9 cellular contexts compared by ENCODE assay signal in the genomic region with DNA sequence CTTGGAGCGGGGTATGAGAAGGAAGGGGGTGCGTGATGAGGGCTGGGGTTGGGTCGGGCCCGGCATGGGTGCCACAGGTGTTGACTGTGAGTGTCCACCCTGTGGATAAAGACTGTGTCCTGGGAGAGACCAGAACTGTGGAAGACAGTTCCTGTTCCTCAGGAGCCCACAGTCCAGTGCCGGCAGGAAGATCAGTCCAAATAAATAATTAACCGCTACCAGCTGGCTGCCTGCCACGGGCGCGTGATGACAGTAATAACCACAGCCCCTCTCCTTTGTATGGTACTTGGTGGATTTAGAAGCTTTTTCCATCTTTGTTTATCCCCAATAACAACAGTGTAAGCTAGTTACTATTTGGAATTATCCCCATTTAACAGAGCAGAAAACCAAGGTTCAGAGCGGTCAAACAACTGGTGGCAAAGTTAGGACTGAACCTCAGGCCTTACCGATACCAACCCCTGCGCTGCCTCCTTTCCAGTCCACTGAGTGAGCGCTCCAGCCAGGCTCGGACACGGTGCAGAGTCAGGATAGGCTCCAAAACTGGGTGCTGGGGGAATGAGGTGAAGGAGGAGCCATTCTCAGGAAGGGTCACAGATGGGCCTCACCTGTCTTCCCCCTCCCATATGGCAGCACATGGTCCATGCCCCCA. TPM values are rescaled to one million over a fixed set of nuclear protein-coding genes. Genes with fewer than 3 reads are reported as not detected.
DNase-seq lines count a peak whose midpoint lies in the region; ATAC-seq and TF ChIP-seq lines count a peak whose summit lies in the region.
"Had no signal": no experiment of that assay in that cellular context is flagged by ENCODE, and none has a peak within 500 bp of the region (broad histone marks: within the 10 kb centered on the region; RNA-seq: fewer than 3 reads in every experiment).

No MANE protein-coding gene starts in this region.

- no peak for TF ChIP-seq EP300 in gastroesophageal sphincter (IDR thresholded peaks at IDR 0.05)

- POLR2A ChIA-PET in PC-3 (lab: Charles Lee; ENCODE audit: unreplicated experiment) = no interaction called here

- DNase-seq in COR-L47 (lab: John Stamatoyannopoulos, UW) = peak; percentile 40
- DNase-seq in PC-3 = peak; percentile 71
- DNase-seq in psoas muscle = peak; percentile 57 to 73
- no peak for DNase-seq in stimulated activated CD4-positive, alpha-beta T cell treated with anti-CD3 and anti-CD28 coated beads, Interleukin-2, amount 100 ng/mL, for 24 hours
- DNase-seq: activated naive CD8-positive, alpha-beta T cell treated with anti-CD3 and anti-CD28 coated beads, Interleukin-2, amount 10 ng/mL, durations not matched to agents 7 days and 5 days had no signal

- no TSS peak for BruUV-seq in PC-3 (replicated peaks; lab: Mats Ljungman, UMichigan)

- no peak overlapping the region for H3K27ac ChIP-seq in PC-3 (ENCODE audit: low read length)
- H3K27ac ChIP-seq in gastroesophageal sphincter = peak overlapping the region in 3 of 4 donors; percentile 92 to 99 (median 98)
- no peak overlapping the region for H3K27ac ChIP-seq in psoas muscle

- H3K9ac ChIP-seq in PC-3 (ENCODE audit: low read length) = no peak overlapping the region

- no peaks in the 10 kb centered on the region for H3K27me3 ChIP-seq in PC-3 (ENCODE audit: low read length)
- H3K27me3 ChIP-seq in gastroesophageal sphincter = no peaks in the 10 kb centered on the region
- H3K27me3 ChIP-seq in psoas muscle (ENCODE audit: insufficient read depth in 3 of 3, low read length in 2 of 3) = no peaks in the 10 kb centered on the region

- H3F3A ChIP-seq in PC-3 (ENCODE audit: low read length, unreplicated experiment) = no peaks in the 10 kb centered on the region

- H3K9me3 ChIP-seq in PC-3 (ENCODE audit: low read length) (no peaks in the 10 kb centered on the region), gastroesophageal sphincter (no peaks in the 10 kb centered on the region), psoas muscle (no peaks in the 10 kb centered on the region)

- CTCF ChIA-PET in PC-3 (lab: Charles Lee) = interaction anchor here (0.9 kb wide), 1 partner anchor 121 kb away, joined by 3 read pairs; no protein-coding TSS in a partner anchor

- no peak overlapping the region for H2AFZ ChIP-seq in PC-3 (ENCODE audit: low read length)

- intact Hi-C loops in PC-3 (cut with micrococcal nuclease) (no loop called here), psoas muscle (cut with DNase I) (loop anchor here (5.0 kb wide), 2 partner anchors 73 to 118 kb away; no protein-coding TSS in a partner anchor)

- ATAC-seq in PC-3 (no peak), gastroesophageal sphincter (no peak), psoas muscle (no peak), HG03342 (IDR thresholded peaks at IDR 0.05; ENCODE audit: unreplicated experiment) (no peak), GM21786 (IDR thresholded peaks at IDR 0.05; ENCODE audit: unreplicated experiment) (no peak), HG02623 (IDR thresholded peaks at IDR 0.05; ENCODE audit: unreplicated experiment) (no peak)

- no peak for TF ChIP-seq CTCF in PC-3 (conservative IDR thresholded peaks at IDR 0.05; ENCODE audit: low read depth, low read length)
- TF ChIP-seq CTCF in gastroesophageal sphincter (IDR thresholded peaks at IDR 0.05) = no peak
- TF ChIP-seq CTCF in psoas muscle (IDR thresholded peaks at IDR 0.05) = no peak

- peaks cover 46% of the 10 kb centered on the region for H3K4me1 ChIP-seq in PC-3 (ENCODE audit: insufficient read depth, low read length)
- H3K4me1 ChIP-seq in gastroesophageal sphincter = peaks cover 10 to 78% (median 68%) of the 10 kb centered on the region in 3 donors
- peaks cover 72% of the 10 kb centered on the region for H3K4me1 ChIP-seq in psoas muscle

- TF ChIP-seq POLR2A in gastroesophageal sphincter (IDR thresholded peaks at IDR 0.05) = no peak

- no peak overlapping the region for H3K4me2 ChIP-seq in PC-3 (ENCODE audit: low read length)

- no peak overlapping the region for H3K4me3 ChIP-seq in PC-3 (ENCODE audit: low read length)
- peak overlapping the region in 1 of 2 donors; percentile 74 for H3K4me3 ChIP-seq in gastroesophageal sphincter
- peak overlapping the region; percentile 4 for H3K4me3 ChIP-seq in psoas muscle

- H3K36me3 ChIP-seq in PC-3 (ENCODE audit: low read depth, low read length) (0 out of 2 replicates have a peak, but pooled peaks cover 3% of the 10 kb centered on the region), gastroesophageal sphincter (no peaks in the 10 kb centered on the region), psoas muscle (ENCODE audit: insufficient read depth in 1 of 2, low read depth in 1 of 2) (no peaks in the 10 kb centered on the region)

- WGBS in gastroesophageal sphincter (ENCODE audit: low coverage in 1 of 2), 2 donors = 8 to 14% methylated on average over 5 to 6 of the region's 15 CpGs
- 48 to 69% (median 58%) methylated on average over 15 of the region's 15 CpGs for WGBS in psoas muscle, 3 donors

- peaks cover 96% of the 10 kb centered on the region for H3K79me2 ChIP-seq in PC-3 (ENCODE audit: low read length)

- peaks cover 66% of the 10 kb centered on the region for H4K20me1 ChIP-seq in PC-3 (ENCODE audit: low read length)

- no peaks in the 10 kb centered on the region for H3K9me2 ChIP-seq in PC-3 (replicated peaks; ENCODE audit: low read length)

RNA-seq across cellular contexts. Expression of a gene that starts 5.1 kb away (rescaled TPM):
- 55.4 and 84.2 TPM in 2 replicates for total RNA-seq in PC-3 (2014; rRNA removed)
- 10 to 100 TPM; 36.3 to 79.2 (median 67.1) TPM for total RNA-seq in gastroesophageal sphincter
- 10 to 100 TPM; 30.0 to 37.6 (median 35.4) TPM for total RNA-seq in psoas muscle
- polyA plus RNA-seq in psoas muscle = 10 to 100 TPM; 10.4 to 24.3 (median 22.0) TPM

Comparison
In these comparisons a context has a peak if more than half of its experiments do, and no peak if none do; other contexts are left out.
1. DNase-seq: peak in COR-L47 (single experiment), PC-3 (single experiment) and psoas muscle (2 of 2); none in stimulated activated CD4-positive, alpha-beta T cell treated with anti-CD3 and anti-CD28 coated beads, Interleukin-2, amount 100 ng/mL, for 24 hours (0 of 2).
2. H3K27ac ChIP-seq: peak in gastroesophageal sphincter (3 of 4); none in PC-3 (single experiment) and psoas muscle (single experiment).